In the genomic region with DNA sequence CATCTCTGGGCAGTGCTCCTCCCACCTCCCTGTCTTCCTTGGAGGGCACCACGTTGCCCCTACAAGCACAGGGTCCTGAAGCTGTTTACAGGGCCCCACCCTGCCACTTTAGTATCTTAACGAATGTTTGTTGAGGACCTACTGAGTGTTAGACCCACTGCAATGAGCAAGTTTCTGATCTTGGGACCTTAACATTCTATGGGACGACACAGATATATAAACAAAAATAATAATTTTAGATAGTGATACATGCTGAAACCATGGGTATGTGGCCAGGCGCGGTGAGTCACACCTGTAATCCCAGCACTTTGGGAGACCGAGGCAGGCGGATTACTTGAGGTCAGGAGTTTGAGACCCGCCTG, we compare ENCODE assay signal across 8 cellular contexts. TPM values are rescaled to one million over a fixed set of nuclear protein-coding genes. Genes with fewer than 3 reads are reported as not detected.
DNase-seq lines count a peak whose midpoint lies in the region; ATAC-seq, FAIRE-seq and TF ChIP-seq lines count a peak whose summit lies in the region.

No MANE protein-coding gene starts in this region.

- H3K4me1 ChIP-seq in HUES64 (ENCODE audit: insufficient read depth, low read length), result peaks cover 7% of the 10 kb centered on the region; the same call in 1 of the 2 replicates
- H3K4me1 ChIP-seq in naive thymus-derived CD4-positive, alpha-beta T cell (ENCODE audit: control insufficient read depth in 2 of 2, insufficient read depth in 2 of 2, low read length in 2 of 2), result peaks cover 19 to 20% of the 10 kb centered on the region in 2 donors

- DNase-seq in AG10803 (ENCODE audit: low read depth), result no peak
- DNase-seq in choroid plexus epithelial cell (ENCODE audit: low read depth), result no peak
- DNase-seq in naive thymus-derived CD4-positive, alpha-beta T cell, result no peak
- DNase-seq in NAMALWA (ENCODE audit: low spot score), result no peak
- no peak for DNase-seq in cerebellum (ENCODE audit: low spot score)
- DNase-seq in putamen (ENCODE audit: low spot score), result no peak
- no peak for DNase-seq in H54 (ENCODE audit: insufficient read length, low spot score)

- TF ChIP-seq POLR2A in H54 (IDR thresholded peaks at IDR 0.05; ENCODE audit: low read depth, low read length), result no peak

- H3K27me3 ChIP-seq in HUES64 (ENCODE audit: insufficient read depth, low read length), result peaks cover 14% of the 10 kb centered on the region
- no peaks in the 10 kb centered on the region for H3K27me3 ChIP-seq in naive thymus-derived CD4-positive, alpha-beta T cell (ENCODE audit: control insufficient read depth in 2 of 2, insufficient read depth in 2 of 2, low read length in 2 of 2)

- H3K9me3 ChIP-seq in HUES64 (ENCODE audit: insufficient read depth, low read depth, low read length), result no peaks in the 10 kb centered on the region
- no peaks in the 10 kb centered on the region for H3K9me3 ChIP-seq in naive thymus-derived CD4-positive, alpha-beta T cell (ENCODE audit: control insufficient read depth in 2 of 3, low read length in 3 of 3)

- WGBS in HUES64, result 61% methylated on average over 7 of the region's 8 CpGs

- peaks cover 33 to 52% (median 43%) of the 10 kb centered on the region in 7 donors for H3K4me1 Mint-ChIP-seq in naive thymus-derived CD4-positive, alpha-beta T cell

- H3K4me3 Mint-ChIP-seq in naive thymus-derived CD4-positive, alpha-beta T cell, result peak overlapping the region; percentile 84 to 97 (median 91)

- POLR2A ChIA-PET in naive thymus-derived CD4-positive, alpha-beta T cell (lab: Charles Lee), result interaction anchor here (0.5 to 3.8 kb wide), 16 partner anchors 10 to 968 kb away, joined by 3 to 20 read pairs (median 3); partner anchors contain the start of genes ENTREP3, FDPS, PMF1 and SCAMP3

- no peak for FAIRE-seq in H54 (lab: Jason Lieb, UNC)

- H3K4me3 ChIP-seq in AG10803 (ENCODE audit: low read length) (peak overlapping the region; percentile 75), HUES64 (ENCODE audit: low read length) (peak overlapping the region; percentile 65), choroid plexus epithelial cell (ENCODE audit: low read depth, low read length) (peak overlapping the region; percentile 70)
- peak overlapping the region; percentile 63 for H3K4me3 ChIP-seq in naive thymus-derived CD4-positive, alpha-beta T cell (ENCODE audit: low read length)

- H3K36me3 Mint-ChIP-seq in naive thymus-derived CD4-positive, alpha-beta T cell, result peaks cover 0 to 5% (median 0%) of the 10 kb centered on the region in 5 donors

- TF ChIP-seq CTCF in AG10803 (conservative IDR thresholded peaks at IDR 0.05; ENCODE audit: low read length), result no peak
- TF ChIP-seq CTCF in choroid plexus epithelial cell (conservative IDR thresholded peaks at IDR 0.05; ENCODE audit: low read depth, low read length), result no peak

- CTCF ChIA-PET in naive thymus-derived CD4-positive, alpha-beta T cell (lab: Charles Lee), result interaction anchor here (0.7 to 1.0 kb wide), 2 partner anchors 8 to 1601 kb away, joined by 3 read pairs; no protein-coding TSS in a partner anchor

- peak overlapping the region; percentile 89 for H3K27ac ChIP-seq in HUES64 (ENCODE audit: low read depth, low read length)
- peak overlapping the region; percentile 73 for H3K27ac ChIP-seq in naive thymus-derived CD4-positive, alpha-beta T cell (ENCODE audit: low read depth, low read length)

- H3K27ac Mint-ChIP-seq in naive thymus-derived CD4-positive, alpha-beta T cell, result peak overlapping the region; percentile 94 to 100 (median 98)

- peak overlapping the region; percentile 86 for H3K9ac ChIP-seq in HUES64 (ENCODE audit: low read depth, low read length)

- H3K27me3 Mint-ChIP-seq in naive thymus-derived CD4-positive, alpha-beta T cell, result peaks cover 0 to 6% (median 3%) of the 10 kb centered on the region in 5 donors

- peaks cover 18% of the 10 kb centered on the region; the same call in 1 of the 2 replicates for H3K36me3 ChIP-seq in HUES64 (ENCODE audit: insufficient read depth, low read length)
- H3K36me3 ChIP-seq in naive thymus-derived CD4-positive, alpha-beta T cell (ENCODE audit: control insufficient read depth in 2 of 3, insufficient read depth in 3 of 3, low read length in 3 of 3), result no peaks in the 10 kb centered on the region

- intact Hi-C loops in naive thymus-derived CD4-positive, alpha-beta T cell (cut with micrococcal nuclease), result loop anchor here (2.0 kb wide), 2 partner anchors 32 to 50 kb away; partner anchors contain the start of gene HCN3 (in 1 of the 2)

- no peak for ATAC-seq in naive thymus-derived CD4-positive, alpha-beta T cell

- H3K9me3 Mint-ChIP-seq in naive thymus-derived CD4-positive, alpha-beta T cell, result peaks cover 0 to 8% (median 0%) of the 10 kb centered on the region in 11 donors

RNA-seq across cellular contexts. Expression of gene ENTREP3, which starts 10.1 kb away (rescaled TPM):
- polyA plus RNA-seq in HUES64 (2013, experiment 1 of 2), result 33.7 TPM
- polyA plus RNA-seq in HUES64 (2013, experiment 2 of 2), result 40.1 TPM
- 10 to 100 TPM in 4 of 5 experiments, 1 to 10 TPM in 1; 8.2 to 24.3 (median 13.8) TPM for total RNA-seq in naive thymus-derived CD4-positive, alpha-beta T cell
- 1 to 10 TPM; 1.8 to 2.0 TPM for polyA plus RNA-seq in naive thymus-derived CD4-positive, alpha-beta T cell
- 7.0 TPM for total RNA-seq in cerebellum

RNA-seq across cellular contexts. Expression of gene SCAMP3, which starts 17.0 kb away (rescaled TPM):
- 51.0 TPM for polyA plus RNA-seq in HUES64 (2013, experiment 1 of 2)
- 54.1 TPM for polyA plus RNA-seq in HUES64 (2013, experiment 2 of 2)
- total RNA-seq in naive thymus-derived CD4-positive, alpha-beta T cell, result 100 to 1,000 TPM in 3 of 5 experiments, 10 to 100 TPM in 2; 50.8 to 118 (median 100) TPM
- 100 to 1,000 TPM; 141 to 219 TPM for polyA plus RNA-seq in naive thymus-derived CD4-positive, alpha-beta T cell
- total RNA-seq in cerebellum, result 17.1 TPM

RNA-seq across cellular contexts. Expression of gene CLK2, which starts 28.2 kb away (rescaled TPM):
- polyA plus RNA-seq in HUES64 (2013, experiment 1 of 2), result 54.0 TPM
- polyA plus RNA-seq in HUES64 (2013, experiment 2 of 2), result 50.2 TPM
- 100 to 1,000 TPM in 2 of 5 experiments, 10 to 100 TPM in 3; 72.2 to 137 (median 94.7) TPM for total RNA-seq in naive thymus-derived CD4-positive, alpha-beta T cell
- 10 to 100 TPM; 16.7 to 31.0 TPM for polyA plus RNA-seq in naive thymus-derived CD4-positive, alpha-beta T cell
- 33.5 TPM for total RNA-seq in cerebellum

RNA-seq across cellular contexts. Expression of gene HCN3, which starts 32.1 kb away (rescaled TPM):
- 2.7 TPM for polyA plus RNA-seq in HUES64 (2013, experiment 1 of 2)
- polyA plus RNA-seq in HUES64 (2013, experiment 2 of 2), result 4.3 TPM
- total RNA-seq in naive thymus-derived CD4-positive, alpha-beta T cell, result 1 to 10 TPM; 1.6 to 3.3 (median 2.8) TPM
- polyA plus RNA-seq in naive thymus-derived CD4-positive, alpha-beta T cell, result under 1 TPM in 1 of 2 donors, not detected in 1; 0.07 TPM
- total RNA-seq in cerebellum, result 12.9 TPM

RNA-seq across cellular contexts. Expression of gene MTX1, which starts 36.6 kb away (rescaled TPM):
- polyA plus RNA-seq in HUES64 (2013, experiment 1 of 2), result 39.9 TPM
- 41.0 TPM for polyA plus RNA-seq in HUES64 (2013, experiment 2 of 2)
- total RNA-seq in naive thymus-derived CD4-positive, alpha-beta T cell, result 10 to 100 TPM; 19.5 to 40.8 (median 22.0) TPM
- polyA plus RNA-seq in naive thymus-derived CD4-positive, alpha-beta T cell, result 10 to 100 TPM; 48.9 to 49.9 TPM
- total RNA-seq in cerebellum, result 9.3 TPM
